Comparison of ENCODE assay signal across 30 cellular contexts in the genomic region with DNA sequence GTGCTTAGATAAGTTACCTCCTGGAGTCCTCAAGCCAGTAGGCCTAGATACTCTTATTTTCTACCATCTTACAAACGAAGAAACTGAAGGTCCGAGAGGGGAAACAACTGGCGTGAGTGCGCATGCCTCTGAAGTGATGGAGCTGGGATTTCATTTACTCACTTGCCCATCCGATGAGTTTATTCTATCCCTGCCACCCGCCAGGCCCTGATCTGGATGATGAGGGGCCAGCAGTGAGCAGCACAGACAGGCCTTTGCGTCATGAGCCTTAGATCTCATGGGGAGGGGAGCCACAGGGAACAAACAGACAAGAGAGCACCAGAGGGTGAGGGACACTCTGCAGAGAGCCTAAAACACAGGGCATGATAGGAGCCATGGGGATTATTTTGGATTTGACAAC.
"Had no signal": no experiment of that assay in that cellular context is flagged by ENCODE, and none has a peak within 500 bp of the region (broad histone marks: within the 10 kb centered on the region; RNA-seq: fewer than 3 reads in every experiment).

No MANE protein-coding gene starts in this region.

- H3K4me3 ChIP-seq: left lung, lower lobe of right lung, neural progenitor cell, right atrium auricular region, right lobe of liver, smooth muscle cell, stomach, thoracic aorta, tibial artery, upper lobe of right lung had no signal

- H3K27ac Mint-ChIP-seq: mesothelial cell of epicardium, nephron progenitor cell, neural progenitor cell, progenitor cell of endocrine pancreas had no signal

- DNase-seq: hippocampal formation; immature natural killer cell; kidney; left colon; left lung; lower lobe of right lung; mammary epithelial cell; mesenchymal stem cell; naive B cell; natural killer cell; nephron progenitor cell; occipital lobe; stimulated activated CD4-positive, alpha-beta T cell treated with anti-CD3 and anti-CD28 coated beads, Interleukin-1b, Interleukin-23, amount 100 ng/mL, for 48 hours; stimulated activated CD4-positive, alpha-beta T cell treated with anti-CD3 and anti-CD28 coated beads, Interleukin-2, amount 100 ng/mL, for 48 hours; stimulated activated CD4-positive, alpha-beta T cell treated with anti-CD3 and anti-CD28 coated beads, Interleukin-4, amount 100 ng/mL, for 4 hours; stimulated activated CD8-positive, alpha-beta memory T cell treated with anti-CD3 and anti-CD28 coated beads, Interleukin-4, amount 100 ng/mL, for 48 hours; stimulated activated naive B cell treated with anti-CD40 and anti-IgM and Interleukin-4, amounts not matched to agents 10 μg/mL and 1 μg/mL and 100 μg/mL, for 72 hours; stimulated activated naive CD8-positive, alpha-beta T cell treated with anti-CD3 and anti-CD28 coated beads, Interleukin-15, Interleukin-2, amounts not matched to agents 100 U/mL and 50 U/mL, for 24 hours; stomach; tibial artery; trophoblast cell; upper lobe of right lung had no signal

- H3K36me3 ChIP-seq: left lung, lower lobe of right lung, neural progenitor cell, neutrophil, right atrium auricular region, right lobe of liver, upper lobe of right lung had no signal

- H3K27ac ChIP-seq: left lung, lower lobe of right lung, neural progenitor cell, neutrophil, right atrium auricular region, right lobe of liver, thoracic aorta, upper lobe of right lung had no signal

- H3K4me3 Mint-ChIP-seq: immature natural killer cell; mesothelial cell of epicardium; naive B cell; natural killer cell; nephron progenitor cell; neural progenitor cell; stimulated activated naive B cell treated with anti-CD40 and anti-IgM and Interleukin-4, amounts not matched to agents 10 μg/mL and 1 μg/mL and 100 μg/mL, for 72 hours had no signal

- ATAC-seq: left colon; left lung; lower lobe of right lung; natural killer cell; right lobe of liver; stimulated activated naive B cell treated with anti-CD40 and anti-IgM and Interleukin-4, amounts not matched to agents 10 μg/mL and 1 μg/mL and 100 μg/mL, for 72 hours; stimulated activated naive CD8-positive, alpha-beta T cell treated with anti-CD3 and anti-CD28 coated beads, Interleukin-15, Interleukin-2, amounts not matched to agents 100 U/mL and 50 U/mL, for 24 hours; upper lobe of right lung had no signal

- H3K27me3 Mint-ChIP-seq: progenitor cell of endocrine pancreas; stimulated activated naive B cell treated with anti-CD40 and anti-IgM and Interleukin-4, amounts not matched to agents 10 μg/mL and 1 μg/mL and 100 μg/mL, for 72 hours had no signal

- H3K27me3 ChIP-seq: left lung, neural progenitor cell, neutrophil, right atrium auricular region, right lobe of liver, stomach, tibial artery, upper lobe of right lung had no signal

- H3K9me3 Mint-ChIP-seq: immature natural killer cell; mesothelial cell of epicardium; naive B cell; natural killer cell; nephron progenitor cell; neural progenitor cell; stimulated activated naive B cell treated with anti-CD40 and anti-IgM and Interleukin-4, amounts not matched to agents 10 μg/mL and 1 μg/mL and 100 μg/mL, for 72 hours had no signal

- H3K36me3 Mint-ChIP-seq: naive B cell, natural killer cell, neural progenitor cell had no signal

- H3K9me3 ChIP-seq: left lung, lower lobe of right lung, neutrophil, right atrium auricular region, right lobe of liver, stomach, thoracic aorta, tibial artery, upper lobe of right lung had no signal

- H3K4me1 Mint-ChIP-seq: neural progenitor cell had no signal
